14 cellular contexts compared by ENCODE assay signal in genomic region chr16:78563905-78564304, GRCh38.
A peak's percentile ranks its signal among the peaks of the same experiment; 100 is the strongest.
DNase-seq lines count a peak whose midpoint lies in the region; ATAC-seq, FAIRE-seq and TF ChIP-seq lines count a peak whose summit lies in the region.
"Had no signal": no experiment of that assay in that cellular context is flagged by ENCODE, and none has a peak within 500 bp of the region (broad histone marks: within the 10 kb centered on the region; RNA-seq: fewer than 3 reads in every experiment).

No MANE protein-coding gene starts in this region.

- no peak overlapping the region for H3K4me3 ChIP-seq in HepG2 (replicated peaks in 1 of 3; ENCODE audit: insufficient read depth in 1 of 3, low read depth in 2 of 3, low read length in 3 of 3)
- H3K4me3 ChIP-seq in right lobe of liver, result no peak overlapping the region
- no peak overlapping the region for H3K4me3 ChIP-seq in epithelial cell of esophagus (ENCODE audit: low read length)
- H3K4me3 ChIP-seq: pancreas, thoracic aorta had no signal

- POLR2A ChIA-PET in HepG2 (lab: Yijun Ruan, JAX), result no interaction called here

- no peak overlapping the region for H3K27ac Mint-ChIP-seq in endothelial cell (ENCODE audit: unreplicated experiment)
- H3K27ac Mint-ChIP-seq: activated CD8-positive, alpha-beta memory T cell treated with anti-CD3 and anti-CD28 coated beads, Interleukin-2, amount 10 ng/mL, durations not matched to agents 7 days and 5 days; activated naive CD4-positive, alpha-beta T cell treated with anti-CD3 and anti-CD28 coated beads for 36 hours had no signal

- H3K9me3 ChIP-seq in HepG2 (ENCODE audit: low read length) (no peaks in the 10 kb centered on the region), right lobe of liver (no peaks in the 10 kb centered on the region)
- H3K9me3 ChIP-seq: pancreas, thoracic aorta had no signal

- FAIRE-seq in HepG2 (lab: Jason Lieb, UNC) (no peak), GM12891 (lab: Jason Lieb, UNC) (no peak)
- FAIRE-seq: pancreas had no signal

- no peaks in the 10 kb centered on the region for H3K79me2 ChIP-seq in HepG2 (ENCODE audit: insufficient read depth, low read length)

- H3K4me1 ChIP-seq in HepG2 (ENCODE audit: insufficient read depth, low read length), result no peaks in the 10 kb centered on the region
- H3K4me1 ChIP-seq in right lobe of liver, result no peaks in the 10 kb centered on the region
- H3K4me1 ChIP-seq: pancreas had no signal

- DNase-seq in HepG2 (ENCODE audit: low spot score) (no peak), right lobe of liver (no peak), NCI-H2227 (lab: John Stamatoyannopoulos, UW; ENCODE audit: unreplicated experiment) (peak; percentile 41), epithelial cell of esophagus (ENCODE audit: low read depth) (peak; percentile 95), NK-92 (lab: John Stamatoyannopoulos, UW; ENCODE audit: unreplicated experiment) (no peak), GM12891 (ENCODE audit: insufficient read length, low spot score) (no peak), endothelial cell (ENCODE audit: low spot score) (no peak), SW 1271 (lab: John Stamatoyannopoulos, UW) (no peak)
- DNase-seq: activated CD8-positive, alpha-beta memory T cell treated with anti-CD3 and anti-CD28 coated beads, Interleukin-2, amount 10 ng/mL, durations not matched to agents 7 days and 5 days; activated naive CD4-positive, alpha-beta T cell treated with anti-CD3 and anti-CD28 coated beads for 36 hours; midbrain; pancreas had no signal

- no peaks in the 10 kb centered on the region for H3K36me3 Mint-ChIP-seq in endothelial cell (ENCODE audit: low read depth, unreplicated experiment)
- H3K36me3 Mint-ChIP-seq: activated CD8-positive, alpha-beta memory T cell treated with anti-CD3 and anti-CD28 coated beads, Interleukin-2, amount 10 ng/mL, durations not matched to agents 7 days and 5 days had no signal

- ATAC-seq in HepG2, result no peak
- ATAC-seq in right lobe of liver, result no peak
- ATAC-seq: activated CD8-positive, alpha-beta memory T cell treated with anti-CD3 and anti-CD28 coated beads, Interleukin-2, amount 10 ng/mL, durations not matched to agents 7 days and 5 days; SK-N-SH treated with all-trans-retinoic acid at 6 μM for 48 hours had no signal

- TF ChIP-seq CTCF in HepG2 (CRISPR knock-in tag; IDR thresholded peaks at IDR 0.05) (no peak), right lobe of liver (IDR thresholded peaks at IDR 0.05) (no peak), epithelial cell of esophagus (IDR thresholded peaks at IDR 0.05; ENCODE audit: insufficient read depth, low read depth, low read length, missing control alignments) (no peak), endothelial cell (IDR thresholded peaks at IDR 0.05; ENCODE audit: unreplicated experiment) (no peak)

- no peak overlapping the region for H3K9ac ChIP-seq in HepG2 (ENCODE audit: insufficient read depth, low read depth, low read length)

- CTCF ChIA-PET in HepG2 (lab: Yijun Ruan, JAX; ENCODE audit: low intra/inter-chr PET ratio, low total read pairs), result no interaction called here

- 94% methylated on average over 7 of the region's 7 CpGs for WGBS in HepG2 (ENCODE audit: low lambda C conversion rate)
- 100% methylated on average over 3 of the region's 7 CpGs for WGBS in right lobe of liver (ENCODE audit: insufficient coverage, low coverage, low lambda C conversion rate, missing lambda C conversion rate)

- H3K27me3 ChIP-seq in HepG2 (ENCODE audit: control insufficient read depth in 1 of 2, insufficient read depth in 2 of 2, low read length in 2 of 2) (no peaks in the 10 kb centered on the region), right lobe of liver (no peaks in the 10 kb centered on the region)
- H3K27me3 ChIP-seq: pancreas had no signal

- no peaks in the 10 kb centered on the region for H3K9me3 Mint-ChIP-seq in endothelial cell (ENCODE audit: unreplicated experiment)

- H3K4me1 Mint-ChIP-seq in endothelial cell (ENCODE audit: unreplicated experiment), result no peaks in the 10 kb centered on the region

- TF ChIP-seq POLR2A in HepG2 (IDR thresholded peaks at IDR 0.05; ENCODE audit: insufficient read depth in 1 of 2, low read depth in 2 of 2, low read length in 2 of 2), result no peak
- no peak for TF ChIP-seq POLR2A in right lobe of liver (IDR thresholded peaks at IDR 0.05)
- TF ChIP-seq POLR2A in GM12891 (IDR thresholded peaks at IDR 0.05; ENCODE audit: low read depth, low read length), result no peak

- H3K27me3 Mint-ChIP-seq in endothelial cell (ENCODE audit: unreplicated experiment), result no peaks in the 10 kb centered on the region
- H3K27me3 Mint-ChIP-seq: activated CD8-positive, alpha-beta memory T cell treated with anti-CD3 and anti-CD28 coated beads, Interleukin-2, amount 10 ng/mL, durations not matched to agents 7 days and 5 days had no signal

- intact Hi-C loops in HepG2 (cut with micrococcal nuclease; ENCODE audit: unreplicated experiment) (no loop called here), right lobe of liver (cut with DNase I) (no loop called here)

- H3K36me3 ChIP-seq in HepG2 (replicated peaks in 1 of 2; ENCODE audit: control insufficient read depth in 1 of 2, insufficient read depth in 2 of 2, low read length in 2 of 2) (no peaks in the 10 kb centered on the region), right lobe of liver (no peaks in the 10 kb centered on the region)
- H3K36me3 ChIP-seq: pancreas, thoracic aorta had no signal

- no peak overlapping the region for H3K4me3 Mint-ChIP-seq in endothelial cell (ENCODE audit: unreplicated experiment)
- H3K4me3 Mint-ChIP-seq: activated CD8-positive, alpha-beta memory T cell treated with anti-CD3 and anti-CD28 coated beads, Interleukin-2, amount 10 ng/mL, durations not matched to agents 7 days and 5 days; activated naive CD4-positive, alpha-beta T cell treated with anti-CD3 and anti-CD28 coated beads for 36 hours had no signal

- no peak overlapping the region for H3K4me2 ChIP-seq in HepG2 (ENCODE audit: low read depth, low read length)

- H3K27ac ChIP-seq in HepG2 (ENCODE audit: extremely low read length, insufficient read depth, low read length), result no peak overlapping the region
- no peak overlapping the region for H3K27ac ChIP-seq in right lobe of liver
- H3K27ac ChIP-seq: pancreas, thoracic aorta had no signal

- TF ChIP-seq RAD21 in HepG2 (CRISPR knock-in tag; IDR thresholded peaks at IDR 0.05), result no peak

- TF ChIP-seq EP300 in HepG2 (IDR thresholded peaks at IDR 0.05; ENCODE audit: low read depth in 2 of 2, low read length in 2 of 2) (no peak), HepG2 (CRISPR knock-in tag; IDR thresholded peaks at IDR 0.05; ENCODE audit: borderline replicate concordance) (no peak)

- no TSS peak for BruUV-seq in HepG2 (replicated peaks; lab: Mats Ljungman, UMichigan)

- H4K20me1 ChIP-seq in HepG2 (ENCODE audit: insufficient read depth, low read length), result no peaks in the 10 kb centered on the region

- in situ Hi-C loops in HepG2 (cut with HindIII; ENCODE audit: extremely low pct_ligation_motif_present, low pct_unique_long_range_greater_than_20kb), result no loop called here

- H2AFZ ChIP-seq in HepG2 (ENCODE audit: low read length), result no peak overlapping the region

TF ChIP-seq in HepG2, 621 proteins besides CTCF, POLR2A, EP300 and RAD21:
- peak; percentile 81 for TF ChIP-seq NFE2L2 (IDR thresholded peaks at IDR 0.05; ENCODE audit: low read length)
- peak; percentile 98 to 99 for TF ChIP-seq MAFK (conservative IDR thresholded peaks at IDR 0.05 in 1 of 2, IDR thresholded peaks at IDR 0.05 in 1 of 2; ENCODE audit: low read length in 2 of 2)
- TF ChIP-seq TCF7 (IDR thresholded peaks at IDR 0.05; ENCODE audit: low read depth), result no peak
- peak; percentile 99 for TF ChIP-seq MAFF (IDR thresholded peaks at IDR 0.05; ENCODE audit: low read depth, low read length)

TF ChIP-seq in GM12891, 5 proteins besides CTCF, POLR2A, EP300 and RAD21:
- TF ChIP-seq SPI1 (IDR thresholded peaks at IDR 0.05; ENCODE audit: low read depth, low read length), result no peak
- no peak for TF ChIP-seq POLR2AphosphoS5 (IDR thresholded peaks at IDR 0.05; ENCODE audit: low read depth, low read length)
- no peak for TF ChIP-seq POU2F2 (IDR thresholded peaks at IDR 0.05; ENCODE audit: low read depth, low read length)
- TF ChIP-seq PAX5 (IDR thresholded peaks at IDR 0.05; ENCODE audit: insufficient read depth, low read length, severe bottlenecking), result no peak
- no peak for TF ChIP-seq TAF1 (IDR thresholded peaks at IDR 0.05; ENCODE audit: low read depth, low read length)

Comparison
In these comparisons a context has a peak if more than half of its experiments do, and no peak if none do; other contexts are left out.
1. DNase-seq: peak in NCI-H2227 (single experiment) and epithelial cell of esophagus (single experiment); none in HepG2 (single experiment), right lobe of liver (0 of 3), NK-92 (single experiment), GM12891 (single experiment), endothelial cell (single experiment) and SW 1271 (0 of 2).